16 cellular contexts compared by ENCODE assay signal in genomic region chr5:120240716-120241115, GRCh38.
DNase-seq lines count a peak whose midpoint lies in the region; ATAC-seq and TF ChIP-seq lines count a peak whose summit lies in the region.
"Had no signal": no experiment of that assay in that cellular context is flagged by ENCODE, and none has a peak within 500 bp of the region (broad histone marks: within the 10 kb centered on the region; RNA-seq: fewer than 3 reads in every experiment).

No MANE protein-coding gene starts in this region.

- H2BK120ac ChIP-seq in mesendoderm (ENCODE audit: low read depth, low read length): no peak overlapping the region

- no peaks in the 10 kb centered on the region for H3K36me3 Mint-ChIP-seq in activated naive CD8-positive, alpha-beta T cell treated with anti-CD3 and anti-CD28 coated beads, Interleukin-2, amount 50 U/mL, for 24 hours (ENCODE audit: low read depth)
- H3K36me3 Mint-ChIP-seq: CD8-positive, alpha-beta T cell had no signal

- no peaks in the 10 kb centered on the region for H3K79me1 ChIP-seq in mesendoderm (ENCODE audit: low read length)

- H3K4me3 Mint-ChIP-seq in activated naive CD8-positive, alpha-beta T cell treated with anti-CD3 and anti-CD28 coated beads, Interleukin-2, amount 50 U/mL, for 24 hours: no peak overlapping the region
- H3K4me3 Mint-ChIP-seq: CD8-positive, alpha-beta T cell; GM23338 had no signal

- H3K18ac ChIP-seq in mesendoderm (ENCODE audit: low read length): no peak overlapping the region

- ATAC-seq in activated naive CD8-positive, alpha-beta T cell treated with anti-CD3 and anti-CD28 coated beads, Interleukin-2, amount 50 U/mL, for 24 hours: no peak
- no peak for ATAC-seq in HG02938 (IDR thresholded peaks at IDR 0.05; ENCODE audit: unreplicated experiment)
- no peak for ATAC-seq in HG02678 (IDR thresholded peaks at IDR 0.05; ENCODE audit: unreplicated experiment)
- ATAC-seq: CD8-positive, alpha-beta T cell; GM23338; HCT116 had no signal

- H2AK5ac ChIP-seq in mesendoderm (ENCODE audit: low read length): no peak overlapping the region

- H3K4me2 ChIP-seq in BLaER1 (peak overlapping the region; percentile 57), KMS-11 (peak overlapping the region; percentile 15), mesendoderm (ENCODE audit: low read length) (no peak overlapping the region)
- H3K4me2 ChIP-seq: GM23338 had no signal

- H3K4me1 ChIP-seq in BLaER1 (peaks cover 18% of the 10 kb centered on the region), KMS-11 (ENCODE audit: low read depth, poor library complexity, severe bottlenecking) (peaks cover 65% of the 10 kb centered on the region), mesendoderm (ENCODE audit: control insufficient read depth, low read depth, low read length) (no peaks in the 10 kb centered on the region)
- H3K4me1 ChIP-seq: BE2C had no signal

- H3K4me3 ChIP-seq in BLaER1: no peak overlapping the region
- H3K4me3 ChIP-seq in KMS-11 (IDR thresholded peaks at IDR 0.05; ENCODE audit: insufficient read depth, low read depth, low read length): no peak overlapping the region
- H3K4me3 ChIP-seq in cardiac fibroblast (replicated peaks in 1 of 2; ENCODE audit: low read depth in 2 of 2, low read length in 2 of 2): no peak overlapping the region
- H3K4me3 ChIP-seq in mesendoderm (ENCODE audit: low read length): no peak overlapping the region
- H3K4me3 ChIP-seq: GM23338 had no signal

- H3K9ac ChIP-seq in BLaER1 (no peak overlapping the region), KMS-11 (no peak overlapping the region), mesendoderm (ENCODE audit: low read length) (no peak overlapping the region)

- H3K23ac ChIP-seq in mesendoderm (ENCODE audit: low read length): no peak overlapping the region

- no peak overlapping the region for H3K27ac Mint-ChIP-seq in activated naive CD8-positive, alpha-beta T cell treated with anti-CD3 and anti-CD28 coated beads, Interleukin-2, amount 50 U/mL, for 24 hours
- H3K27ac Mint-ChIP-seq: CD8-positive, alpha-beta T cell; GM23338 had no signal

- H4K8ac ChIP-seq in mesendoderm (ENCODE audit: low read depth, low read length): no peak overlapping the region

- H3K27me3 Mint-ChIP-seq in activated naive CD8-positive, alpha-beta T cell treated with anti-CD3 and anti-CD28 coated beads, Interleukin-2, amount 50 U/mL, for 24 hours: peaks cover 2% of the 10 kb centered on the region

- DNase-seq in cardiac fibroblast (ENCODE audit: low read depth in 2 of 2): peak; percentile 12 to 28
- peak; percentile 7 for DNase-seq in mesendoderm
- DNase-seq in activated naive CD8-positive, alpha-beta T cell treated with anti-CD3 and anti-CD28 coated beads, Interleukin-2, amount 50 U/mL, for 24 hours: no peak
- DNase-seq in central memory CD4-positive, alpha-beta T cell: no peak
- DNase-seq: ACHN; BE2C; CD8-positive, alpha-beta T cell; NCI-H187 treated with DMSO at 0.1 percent for 48 hours; NCI-H69; Right ventricle myocardium superior had no signal

- H2AFZ ChIP-seq in KMS-11 (ENCODE audit: low read depth): peak overlapping the region; percentile 32; the same call in 1 of the 2 replicates
- H2AFZ ChIP-seq: GM23338 had no signal

- no peak for TF ChIP-seq CTCF in KMS-11 (conservative IDR thresholded peaks at IDR 0.05; ENCODE audit: low read depth, low read length)
- no peak for TF ChIP-seq CTCF in cardiac fibroblast (IDR thresholded peaks at IDR 0.05; ENCODE audit: low read depth, low read length)

- no peak overlapping the region for H4K5ac ChIP-seq in mesendoderm (ENCODE audit: low read length)

- H3K36me3 ChIP-seq in BLaER1 (no peaks in the 10 kb centered on the region), KMS-11 (ENCODE audit: insufficient read depth) (no peaks in the 10 kb centered on the region), mesendoderm (ENCODE audit: control insufficient read depth, insufficient read depth, low read length) (no peaks in the 10 kb centered on the region)
- H3K36me3 ChIP-seq: BE2C had no signal

- H3K79me2 ChIP-seq in KMS-11 (ENCODE audit: insufficient read depth, low read depth): no peaks in the 10 kb centered on the region
- no peaks in the 10 kb centered on the region for H3K79me2 ChIP-seq in mesendoderm (ENCODE audit: control insufficient read depth, insufficient read depth, low read length)

- H3K27ac ChIP-seq in BLaER1: no peak overlapping the region
- H3K27ac ChIP-seq in KMS-11: 0 out of 2 replicates have a peak overlapping the region, but pooled peaks have one; percentile 31
- H3K27ac ChIP-seq in mesendoderm (ENCODE audit: low read depth, low read length): no peak overlapping the region

- H3K4ac ChIP-seq in mesendoderm (ENCODE audit: low read depth, low read length): no peak overlapping the region

- H4K20me1 ChIP-seq in BLaER1 (no peaks in the 10 kb centered on the region), KMS-11 (ENCODE audit: insufficient read depth) (no peaks in the 10 kb centered on the region)

- H3K27me3 ChIP-seq in BLaER1 (no peaks in the 10 kb centered on the region), KMS-11 (ENCODE audit: insufficient read depth, low read depth) (no peaks in the 10 kb centered on the region), mesendoderm (ENCODE audit: insufficient read depth, low read length, poor library complexity) (no peaks in the 10 kb centered on the region)
- H3K27me3 ChIP-seq: BE2C had no signal

- H2BK15ac ChIP-seq in mesendoderm (replicated peaks; ENCODE audit: low read depth): no peak overlapping the region

- no peaks in the 10 kb centered on the region for H3K9me3 Mint-ChIP-seq in activated naive CD8-positive, alpha-beta T cell treated with anti-CD3 and anti-CD28 coated beads, Interleukin-2, amount 50 U/mL, for 24 hours
- H3K9me3 Mint-ChIP-seq: GM23338 had no signal

- H3K4me1 Mint-ChIP-seq in activated naive CD8-positive, alpha-beta T cell treated with anti-CD3 and anti-CD28 coated beads, Interleukin-2, amount 50 U/mL, for 24 hours: no peaks in the 10 kb centered on the region

- no peak overlapping the region for H2BK5ac ChIP-seq in mesendoderm (ENCODE audit: low read length)

- H3K56ac ChIP-seq in mesendoderm (ENCODE audit: low read length): no peak overlapping the region

- H3K9me3 ChIP-seq in BLaER1: no peaks in the 10 kb centered on the region
- H3K9me3 ChIP-seq: BE2C had no signal

Comparison
In these comparisons a context has a peak if more than half of its experiments do, and no peak if none do; other contexts are left out.
1. DNase-seq: peak in cardiac fibroblast (2 of 2) and mesendoderm (single experiment); none in activated naive CD8-positive, alpha-beta T cell treated with anti-CD3 and anti-CD28 coated beads, Interleukin-2, amount 50 U/mL, for 24 hours (single experiment) and central memory CD4-positive, alpha-beta T cell (single experiment).